ENCODE assay signal across 1 cellular context in genomic region chr1:230148768-230149469, GRCh38.
TF ChIP-seq lines count a peak whose summit lies in the region.

No MANE protein-coding gene starts in this region.

TF ChIP-seq in GM12878, 131 proteins besides CTCF, POLR2A, EP300 and RAD21 (continued from another document):
- TF ChIP-seq STAT3 (IDR thresholded peaks at IDR 0.05; ENCODE audit: low read depth, low read length) (no peak), POU2F2 (IDR thresholded peaks at IDR 0.05; ENCODE audit: borderline replicate concordance, low read depth, low read length) (no peak), SPI1 (IDR thresholded peaks at IDR 0.05; ENCODE audit: borderline replicate concordance, insufficient read depth, low read depth, low read length) (0 out of 2 replicates have a peak, but pooled peaks have one; percentile 1)
